In the genomic region with DNA sequence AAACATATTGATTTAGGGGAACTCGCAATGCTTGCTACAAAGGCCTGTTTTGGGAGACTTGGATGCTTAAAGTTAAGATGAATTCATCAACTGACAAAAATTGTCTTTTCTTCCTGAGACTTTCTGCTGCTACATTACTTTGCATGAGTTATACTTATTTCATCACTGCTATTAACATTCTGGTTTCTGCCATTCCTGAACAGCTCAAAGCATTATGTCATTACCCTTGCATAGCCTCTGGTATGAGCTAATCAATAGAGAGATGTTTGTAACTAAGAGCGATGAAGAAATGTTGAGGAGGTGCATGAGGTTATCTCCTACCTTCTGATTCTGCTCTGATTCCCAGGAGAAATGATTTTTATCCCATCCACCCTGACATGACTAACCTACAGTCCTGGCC, we compare ENCODE assay signal across 18 cellular contexts.
DNase-seq lines count a peak whose midpoint lies in the region; ATAC-seq, FAIRE-seq and TF ChIP-seq lines count a peak whose summit lies in the region.
"Had no signal": no experiment of that assay in that cellular context is flagged by ENCODE, and none has a peak within 500 bp of the region (broad histone marks: within the 10 kb centered on the region; RNA-seq: fewer than 3 reads in every experiment).

No MANE protein-coding gene starts in this region.

- no peaks in the 10 kb centered on the region for H3K36me3 ChIP-seq in pancreas

- TF ChIP-seq CTCF in AG04450 (IDR thresholded peaks at IDR 0.05; ENCODE audit: low read depth, low read length), result no peak
- no peak for TF ChIP-seq CTCF in fibroblast of the aortic adventitia (IDR thresholded peaks at IDR 0.05; ENCODE audit: insufficient read depth, low read length)
- TF ChIP-seq CTCF in pancreas (IDR thresholded peaks at IDR 0.05), result no peak

- CTCF ChIA-PET in AG04450 (lab: Charles Lee), result no interaction called here

- 37 to 42% methylated on average over 2 of the region's 2 CpGs for WGBS in pancreas, 2 donors

- DNase-seq in AG04450 (ENCODE audit: low read depth, low spot score) (peak; percentile 39), astrocyte of the hippocampus (ENCODE audit: low read depth, low spot score) (peak; percentile 72), fibroblast of the aortic adventitia (ENCODE audit: low read depth) (peak; percentile 0), pancreas (no peak), globus pallidus (ENCODE audit: low spot score) (no peak), SHP77 treated with DMSO at 0.1 percent for 48 hours (lab: John Stamatoyannopoulos, UW) (no peak)
- DNase-seq in stimulated activated CD4-positive, alpha-beta T cell treated with anti-CD3 and anti-CD28 coated beads, Interleukin-2, amount 100 ng/mL, for 48 hours, result no peak
- no peak for DNase-seq in activated CD4-positive, alpha-beta T cell treated with anti-CD3 and anti-CD28 coated beads for 1 hour
- DNase-seq: GF-D8, KG1, NCI-H1436, NCI-H2081 treated with DMSO at 0.1 percent for 48 hours, NCI-H510A, NCI-H774, PC-3 had no signal

- H3K4me1 ChIP-seq in pancreas, result no peaks in the 10 kb centered on the region

- no peaks in the 10 kb centered on the region for H3K27me3 ChIP-seq in AG04450 (ENCODE audit: control insufficient read depth, insufficient read depth, low read length)
- no peaks in the 10 kb centered on the region for H3K27me3 ChIP-seq in pancreas

- no peak overlapping the region for H3K4me3 ChIP-seq in AG04450 (ENCODE audit: low read depth, low read length)
- H3K4me3 ChIP-seq in fibroblast of the aortic adventitia (ENCODE audit: low read depth, low read length), result no peak overlapping the region
- H3K4me3 ChIP-seq in pancreas, result no peak overlapping the region

- peak overlapping the region; percentile 53 for H3K27ac ChIP-seq in AG04450 (ENCODE audit: low read depth, low read length)
- no peak overlapping the region for H3K27ac ChIP-seq in pancreas
- H3K27ac ChIP-seq: C4-2B, RWPE1 had no signal

- FAIRE-seq in pancreas (lab: Jason Lieb, UNC), result no peak
- FAIRE-seq: GM12891 had no signal

- intact Hi-C loops in pancreas (cut with DNase I), result no loop called here

- peak in 3 of 4 donors; percentile 55 to 68 (median 56) for ATAC-seq in pancreas
- ATAC-seq: PC-3 had no signal

- POLR2A ChIA-PET in AG04450 (lab: Yijun Ruan, JAX), result interaction anchor here (0.6 to 2.4 kb wide), 4 partner anchors 15 to 119 kb away, joined by 3 to 9 read pairs (median 3); partner anchors contain the start of gene SOX11

- H3K9me3 ChIP-seq in AG04450 (ENCODE audit: control insufficient read depth, insufficient read depth, low read length) (no peaks in the 10 kb centered on the region; the same call in 1 of the 2 replicates), pancreas (no peaks in the 10 kb centered on the region)

Comparison
In these comparisons a context has a peak if more than half of its experiments do, and no peak if none do; other contexts are left out.
1. DNase-seq: peak in AG04450 (single experiment), astrocyte of the hippocampus (single experiment) and fibroblast of the aortic adventitia (single experiment); none in pancreas (0 of 6), stimulated activated CD4-positive, alpha-beta T cell treated with anti-CD3 and anti-CD28 coated beads, Interleukin-2, amount 100 ng/mL, for 48 hours (0 of 2), globus pallidus (single experiment), activated CD4-positive, alpha-beta T cell treated with anti-CD3 and anti-CD28 coated beads for 1 hour (single experiment) and SHP77 treated with DMSO at 0.1 percent for 48 hours (single experiment).